Comparison of ENCODE assay signal across 31 cellular contexts in genomic region chr13:97948041-97948440, GRCh38. TPM values are rescaled to one million over a fixed set of nuclear protein-coding genes. Genes with fewer than 3 reads are reported as not detected.
A peak's percentile ranks its signal among the peaks of the same experiment; 100 is the strongest.
DNase-seq lines count a peak whose midpoint lies in the region; ATAC-seq, FAIRE-seq and TF ChIP-seq lines count a peak whose summit lies in the region.
"Had no signal": no experiment of that assay in that cellular context is flagged by ENCODE, and none has a peak within 500 bp of the region (broad histone marks: within the 10 kb centered on the region; RNA-seq: fewer than 3 reads in every experiment).

No MANE protein-coding gene starts in this region.

- TF ChIP-seq POLR2A in testis (IDR thresholded peaks at IDR 0.05): no peak

- H3K4me3 ChIP-seq in SK-N-MC (no peak overlapping the region), fibroblast of mammary gland (ENCODE audit: control insufficient read depth, low read depth, low read length) (no peak overlapping the region), testis (no peak overlapping the region)
- H3K4me3 ChIP-seq: left ventricle myocardium inferior, Peyer's patch, psoas muscle, suprapubic skin had no signal

- DNase-seq in A172 (ENCODE audit: low spot score): peak; percentile 19
- peak; percentile 25 for DNase-seq in HFFc6
- DNase-seq in SK-N-MC (ENCODE audit: low read depth, low spot score): no peak
- peak; percentile 28 for DNase-seq in fibroblast of mammary gland (ENCODE audit: low read depth)
- no peak for DNase-seq in testis
- no peak for DNase-seq in SW 1271 (lab: John Stamatoyannopoulos, UW)
- no peak for DNase-seq in frontal cortex (ENCODE audit: low spot score in 2 of 2)
- DNase-seq: 8988T; activated CD8-positive, alpha-beta T cell treated with anti-CD3 and anti-CD28 coated beads, Interleukin-2, amount 10 ng/mL, durations not matched to agents 7 days and 5 days; anterior cingulate cortex; BE2C; central memory CD4-positive, alpha-beta T cell; dermis blood vessel endothelial cell; DMS53; Kasumi-1; left ventricle myocardium inferior; NCI-H1048; NCI-H1694 treated with DMSO at 0.1 percent for 48 hours; NCI-H2171 treated with DMSO at 0.1 percent for 48 hours; NCI-H524; NK-92 treated with Interleukin-12 subunit alpha and Interleukin-12 subunit beta, amount 100 ng/mL, for 24 hours; Peyer's patch; psoas muscle; T-helper 2 cell had no signal

- H3K27me3 Mint-ChIP-seq in HFFc6 (ENCODE audit: insufficient read depth): no peaks in the 10 kb centered on the region; the same call in 1 of the 2 replicates

- peaks cover 12% of the 10 kb centered on the region for H3K9me3 ChIP-seq in SK-N-MC (ENCODE audit: low read depth, low read length)
- H3K9me3 ChIP-seq in testis: no peaks in the 10 kb centered on the region
- H3K9me3 ChIP-seq: BE2C, left ventricle myocardium inferior, neutrophil, Peyer's patch, psoas muscle, suprapubic skin had no signal

- H3K27me3 ChIP-seq in testis: no peaks in the 10 kb centered on the region
- H3K27me3 ChIP-seq: neutrophil, Peyer's patch, suprapubic skin had no signal

- peaks cover 5% of the 10 kb centered on the region for H3K9me3 Mint-ChIP-seq in HFFc6

- H3K9ac ChIP-seq in SK-N-MC (ENCODE audit: insufficient read length): peak overlapping the region; percentile 72

- ATAC-seq in GM21515 (IDR thresholded peaks at IDR 0.05; ENCODE audit: unreplicated experiment): no peak
- ATAC-seq: activated CD8-positive, alpha-beta T cell treated with anti-CD3 and anti-CD28 coated beads, Interleukin-2, amount 10 ng/mL, durations not matched to agents 7 days and 5 days; activated naive CD4-positive, alpha-beta T cell treated with anti-CD3 and anti-CD28 coated beads, Interleukin-2, amount 50 U/mL, for 72 hours; HepG2; psoas muscle had no signal

- TF ChIP-seq CTCF in HFFc6 (IDR thresholded peaks at IDR 0.05) (no peak), fibroblast of mammary gland (conservative IDR thresholded peaks at IDR 0.05; ENCODE audit: control insufficient read depth, insufficient read depth, low read depth, low read length) (no peak), testis (IDR thresholded peaks at IDR 0.05) (no peak)

- no peaks in the 10 kb centered on the region for H3K4me1 ChIP-seq in testis
- H3K4me1 ChIP-seq: BE2C, left ventricle myocardium inferior, Peyer's patch, psoas muscle, suprapubic skin had no signal

- peak overlapping the region; percentile 100 for H3K27ac ChIP-seq in SK-N-MC
- no peak overlapping the region for H3K27ac ChIP-seq in testis
- H3K27ac ChIP-seq: left ventricle myocardium inferior, neutrophil, Peyer's patch, psoas muscle, suprapubic skin had no signal

- 94 to 99% methylated on average over 3 of the region's 3 CpGs for WGBS in testis, 2 donors

- FAIRE-seq in frontal cortex (lab: Jason Lieb, UNC): no peak
- FAIRE-seq: GM18507, HepG2 had no signal

- peaks cover 56% of the 10 kb centered on the region for H3K4me1 Mint-ChIP-seq in HFFc6 (ENCODE audit: low read depth)

- intact Hi-C loops in testis (cut with DNase I; ENCODE audit: low total_unique reads): no loop called here

- H3K36me3 Mint-ChIP-seq in HFFc6 (ENCODE audit: low read depth): peaks cover 10% of the 10 kb centered on the region

- H3K36me3 ChIP-seq in SK-N-MC (ENCODE audit: insufficient read depth, low read length): peaks cover 3% of the 10 kb centered on the region; the same call in 1 of the 2 replicates
- H3K36me3 ChIP-seq in testis (ENCODE audit: low read depth, missing control alignments): no peaks in the 10 kb centered on the region
- H3K36me3 ChIP-seq: BE2C, left ventricle myocardium inferior, neutrophil, Peyer's patch, suprapubic skin had no signal

- H3K27ac Mint-ChIP-seq in HFFc6: peak overlapping the region; percentile 90
- H3K27ac Mint-ChIP-seq: activated CD8-positive, alpha-beta T cell treated with anti-CD3 and anti-CD28 coated beads, Interleukin-2, amount 10 ng/mL, durations not matched to agents 7 days and 5 days; activated T-helper 2 cell treated with anti-CD3 and anti-CD28 coated beads, Interferon-gamma antibody, Interleukin-2, Interleukin-4, amounts not matched to agents 10 μg/mL and 5 μg/mL and 100 μg/mL, durations not matched to agents 14 hours and 24 hours and 36 hours had no signal

- H3K4me3 Mint-ChIP-seq in HFFc6: peak overlapping the region; percentile 44
- H3K4me3 Mint-ChIP-seq: activated CD8-positive, alpha-beta T cell treated with anti-CD3 and anti-CD28 coated beads, Interleukin-2, amount 10 ng/mL, durations not matched to agents 7 days and 5 days had no signal

RNA-seq across cellular contexts. Expression of gene IPO5, which starts 5.4 kb away (rescaled TPM):
- total RNA-seq in A172 (2014; rRNA removed; shearing (Covaris generic)): 160 and 190 TPM in 2 replicates
- total RNA-seq in HFFc6 (2021; fragmentation: NEBNext Ultra II Directional; extraction: Animal tissue kit (Norgen Biotek cat#: 25700)): 100 to 1,000 TPM; 183 to 247 (median 222) TPM
- 100 to 1,000 TPM; 231 to 323 TPM for total RNA-seq in testis
- 465 TPM for polyA plus RNA-seq in testis (ENCODE audit: insufficient read depth, low read depth, low replicate concordance)
- total RNA-seq in frontal cortex: 302 TPM

Comparison
In these comparisons a context has a peak if more than half of its experiments do, and no peak if none do; other contexts are left out.
1. DNase-seq: peak in A172 (single experiment), HFFc6 (single experiment) and fibroblast of mammary gland (single experiment); none in SK-N-MC (single experiment), testis (single experiment), SW 1271 (0 of 2) and frontal cortex (0 of 2).